ENCODE assay signal across 8 cellular contexts in genomic region chr17:2796164-2797140, GRCh38. TPM values are rescaled to one million over a fixed set of nuclear protein-coding genes. Genes with fewer than 3 reads are reported as not detected.
DNase-seq lines count a peak whose midpoint lies in the region; ATAC-seq and TF ChIP-seq lines count a peak whose summit lies in the region.

Gene RAP1GAP2, plus strand, starts transcription at chr17:2796438. Its CDS starts 90 bp downstream, at chr17:2796528.

- H3K4me2 ChIP-seq in PC-9: peak within 1 kb of the TSS; percentile 56

- no peaks in the 10 kb centered on the region for H3K9me2 ChIP-seq in PC-9 (ENCODE audit: insufficient read depth)

- no peak within 1 kb of the TSS for H3K27ac ChIP-seq in PC-9

- TF ChIP-seq CTCF in PC-9 (conservative IDR thresholded peaks at IDR 0.05): no peak

- no peak within 1 kb of the TSS for H2AFZ ChIP-seq in PC-9

- H3K4me3 ChIP-seq in PC-9: peak within 1 kb of the TSS; percentile 11; the same call in 1 of the 2 replicates

- CTCF ChIA-PET in PC-9 (lab: Charles Lee): no interaction called here

- ATAC-seq in left lobe of liver (peak; percentile 68), HG03196 (IDR thresholded peaks at IDR 0.05; ENCODE audit: unreplicated experiment) (no peak), GM19351 (IDR thresholded peaks at IDR 0.05; ENCODE audit: unreplicated experiment) (no peak)

- H3K9me3 ChIP-seq in PC-9 (ENCODE audit: insufficient read depth, low read depth): no peaks in the 10 kb centered on the region

- H3K36me3 ChIP-seq in PC-9 (ENCODE audit: low read depth): no peaks in the 10 kb centered on the region

- POLR2A ChIA-PET in PC-9 (lab: Charles Lee; ENCODE audit: unreplicated experiment): no interaction called here

- no peaks in the 10 kb centered on the region for H3K79me2 ChIP-seq in PC-9 (ENCODE audit: low read depth)

- H3F3A ChIP-seq in PC-9 (ENCODE audit: insufficient read depth, low read depth): peaks cover 8% of the 10 kb centered on the region; the same call in 1 of the 2 replicates

- no peaks in the 10 kb centered on the region for H4K20me1 ChIP-seq in PC-9 (ENCODE audit: insufficient read depth)

- intact Hi-C loops in PC-9 (cut with micrococcal nuclease; ENCODE audit: unreplicated experiment): no loop called here

- peaks cover 4% of the 10 kb centered on the region; the same call in 1 of the 2 replicates for H3K4me1 ChIP-seq in PC-9 (replicated peaks; ENCODE audit: insufficient read depth)

- DNase-seq in AML-193 (lab: John Stamatoyannopoulos, UW) (peak; percentile 76 to 79), PC-9 (peak in 1 of 2 experiments; percentile 37), left lobe of liver (ENCODE audit: low spot score) (peak; percentile 64), NCI-H1930 (lab: John Stamatoyannopoulos, UW) (no peak)
- peak; percentile 90 for DNase-seq in activated effector memory CD4-positive, alpha-beta T cell treated with anti-CD3 and anti-CD28 coated beads, Interleukin-2, amount 50 U/mL, for 16 hours
- peak; percentile 40 to 41 for DNase-seq in stimulated activated CD8-positive, alpha-beta memory T cell treated with anti-CD3 and anti-CD28 coated beads, Interleukin-15, amount 100 ng/mL, for 4 hours (ENCODE audit: low read depth in 2 of 2)

- H3K27me3 ChIP-seq in PC-9 (ENCODE audit: insufficient read depth, low read depth): peaks cover 22% of the 10 kb centered on the region; the same call in 1 of the 2 replicates

- no TSS peak for BruUV-seq in PC-9 (replicated peaks; lab: Mats Ljungman, UMichigan)

RNA-seq across cellular contexts. Expression of gene RAP1GAP2, which starts in this region (rescaled TPM):
- total RNA-seq in PC-9 (2021): 10.1 and 13.0 TPM in 2 replicates
- total RNA-seq in left lobe of liver: 1.9 TPM

Comparison
In these comparisons a context has a peak if more than half of its experiments do, and no peak if none do; other contexts are left out.
1. DNase-seq: peak in AML-193 (2 of 2), activated effector memory CD4-positive, alpha-beta T cell treated with anti-CD3 and anti-CD28 coated beads, Interleukin-2, amount 50 U/mL, for 16 hours (single experiment), left lobe of liver (single experiment) and stimulated activated CD8-positive, alpha-beta memory T cell treated with anti-CD3 and anti-CD28 coated beads, Interleukin-15, amount 100 ng/mL, for 4 hours (2 of 2); none in NCI-H1930 (0 of 2).